Comparison of ENCODE assay signal across 30 cellular contexts in genomic region chr11:84290647-84291046, GRCh38.
DNase-seq lines count a peak whose midpoint lies in the region; ATAC-seq, FAIRE-seq and TF ChIP-seq lines count a peak whose summit lies in the region.
"Had no signal": no experiment of that assay in that cellular context is flagged by ENCODE, and none has a peak within 500 bp of the region (broad histone marks: within the 10 kb centered on the region; RNA-seq: fewer than 3 reads in every experiment).

No MANE protein-coding gene starts in this region.

- no peaks in the 10 kb centered on the region for H3K27me3 ChIP-seq in bronchial epithelial cell (ENCODE audit: control insufficient read depth, insufficient read depth, low read length)
- no peaks in the 10 kb centered on the region for H3K27me3 ChIP-seq in mesenchymal stem cell (ENCODE audit: control insufficient read depth in 1 of 2, insufficient read depth in 1 of 2, low read length in 2 of 2)
- H3K27me3 ChIP-seq: esophagus muscularis mucosa had no signal

- no peak overlapping the region for H2AFZ ChIP-seq in mesenchymal stem cell (ENCODE audit: low read depth, low read length)

- FAIRE-seq in bronchial epithelial cell (lab: Jason Lieb, UNC), result no peak
- FAIRE-seq: D721Med, GM18507, K562 had no signal

- H3K4me1 ChIP-seq in mesenchymal stem cell (ENCODE audit: control insufficient read depth, insufficient read depth, low read depth, low read length) (no peaks in the 10 kb centered on the region), mucosa of descending colon (ENCODE audit: low read depth) (no peaks in the 10 kb centered on the region)
- H3K4me1 ChIP-seq: HAP-1 had no signal

- H2BK15ac ChIP-seq in mesenchymal stem cell (ENCODE audit: low read depth, poor library complexity, severe bottlenecking), result no peak overlapping the region

- no peak overlapping the region for H3K9ac ChIP-seq in mesenchymal stem cell (ENCODE audit: low read length)

- no peak overlapping the region for H2BK120ac ChIP-seq in mesenchymal stem cell (ENCODE audit: low read depth, low read length)

- intact Hi-C loops in mucosa of descending colon (cut with DNase I, micrococcal nuclease), result no loop called here

- no peaks in the 10 kb centered on the region for H3K79me1 ChIP-seq in mesenchymal stem cell (replicated peaks; ENCODE audit: low read length, poor library complexity, severe bottlenecking)

- no peak overlapping the region for H3K18ac ChIP-seq in mesenchymal stem cell (ENCODE audit: low read depth in 1 of 2, low read length in 2 of 2)

- TF ChIP-seq CTCF in bronchial epithelial cell (IDR thresholded peaks at IDR 0.05; ENCODE audit: insufficient read depth, low read length, severe bottlenecking), result no peak
- TF ChIP-seq CTCF in mucosa of descending colon (IDR thresholded peaks at IDR 0.05), result no peak

- no peak overlapping the region for H4K8ac ChIP-seq in mesenchymal stem cell (ENCODE audit: low read length)

- no peak overlapping the region for H2AK5ac ChIP-seq in mesenchymal stem cell (ENCODE audit: low read length, severe bottlenecking)

- ATAC-seq in GM21619 (IDR thresholded peaks at IDR 0.05; ENCODE audit: unreplicated experiment), result no peak
- ATAC-seq in mucosa of descending colon, result no peak
- ATAC-seq: K562, left colon had no signal

- H2BK12ac ChIP-seq in mesenchymal stem cell (ENCODE audit: low read length in 2 of 2), result no peak overlapping the region

- peak; percentile 25 for DNase-seq in AG08395 (ENCODE audit: low spot score)
- DNase-seq in LHCN-M2 (ENCODE audit: low read depth), result peak; percentile 3
- peak; percentile 37 for DNase-seq in bronchial epithelial cell (ENCODE audit: low read depth)
- DNase-seq in mesenchymal stem cell, result peak; percentile 4
- no peak for DNase-seq in activated CD8-positive, alpha-beta memory T cell treated with anti-CD3 and anti-CD28 coated beads for 24 hours
- DNase-seq in NCI-H1092 treated with DMSO at 0.1 percent for 48 hours (lab: John Stamatoyannopoulos, UW), result no peak
- DNase-seq in mucosa of descending colon, result no peak
- DNase-seq: activated CD4-positive, alpha-beta memory T cell treated with anti-CD3 and anti-CD28 coated beads, Interleukin-2, amount 10 ng/mL, durations not matched to agents 7 days and 5 days; activated CD4-positive, CD25-positive, alpha-beta regulatory T cell; activated naive CD4-positive, alpha-beta T cell treated with anti-CD3 and anti-CD28 coated beads, Interleukin-2, amount 10 ng/mL, durations not matched to agents 7 days and 5 days; aorta; effector memory CD4-positive, alpha-beta T cell; EL; left colon; mesendoderm; naive B cell; NCI-H2171; NCI-H526 treated with DMSO at 0.1 percent for 48 hours; nucleus accumbens; stimulated activated CD4-positive, alpha-beta T cell treated with anti-CD3 and anti-CD28 coated beads, Interleukin-4, amount 100 ng/mL, for 24 hours; T-helper 9 cell; trophoblast cell had no signal

- no peaks in the 10 kb centered on the region for H3K36me3 ChIP-seq in bronchial epithelial cell (ENCODE audit: control insufficient read depth, insufficient read depth, low read length)
- H3K36me3 ChIP-seq in mesenchymal stem cell (ENCODE audit: control insufficient read depth in 1 of 2, insufficient read depth in 2 of 2, low read depth in 1 of 2, low read length in 2 of 2), result no peaks in the 10 kb centered on the region
- H3K36me3 ChIP-seq in mucosa of descending colon (ENCODE audit: low read depth), result no peaks in the 10 kb centered on the region
- H3K36me3 ChIP-seq: esophagus muscularis mucosa, HAP-1 had no signal

- no peaks in the 10 kb centered on the region for H3K9me3 ChIP-seq in mesenchymal stem cell (ENCODE audit: control insufficient read depth, low read length)
- H3K9me3 ChIP-seq in mucosa of descending colon, result no peaks in the 10 kb centered on the region
- H3K9me3 ChIP-seq: esophagus muscularis mucosa, HAP-1 had no signal

- H2BK5ac ChIP-seq in mesenchymal stem cell (ENCODE audit: low read depth, low read length, poor library complexity, severe bottlenecking), result no peak overlapping the region

- no peak overlapping the region for H3K14ac ChIP-seq in mesenchymal stem cell (ENCODE audit: low read length in 2 of 2)

- H3K4me3 ChIP-seq in bronchial epithelial cell (ENCODE audit: low read depth, low read length), result no peak overlapping the region
- no peak overlapping the region for H3K4me3 ChIP-seq in mesenchymal stem cell (ENCODE audit: insufficient read depth in 1 of 2, low read depth in 1 of 2, low read length in 2 of 2)
- no peak overlapping the region for H3K4me3 ChIP-seq in mucosa of descending colon
- H3K4me3 ChIP-seq: esophagus muscularis mucosa, HAP-1, K562 had no signal

- H3K23ac ChIP-seq in mesenchymal stem cell (ENCODE audit: low read length in 2 of 2), result no peak overlapping the region

- H3K4ac ChIP-seq in mesenchymal stem cell (ENCODE audit: low read depth in 1 of 2, low read length in 2 of 2), result no peak overlapping the region

- H3K27ac ChIP-seq in mesenchymal stem cell (ENCODE audit: low read length, poor library complexity, severe bottlenecking), result no peak overlapping the region
- H3K27ac ChIP-seq: C4-2B, esophagus muscularis mucosa, RWPE1 had no signal

- H3K4me2 ChIP-seq in mesenchymal stem cell (ENCODE audit: low read length, poor library complexity, severe bottlenecking), result no peak overlapping the region

- H4K91ac ChIP-seq in mesenchymal stem cell (ENCODE audit: low read length), result no peak overlapping the region

Comparison
In these comparisons a context has a peak if more than half of its experiments do, and no peak if none do; other contexts are left out.
1. DNase-seq: peak in AG08395 (single experiment), LHCN-M2 (single experiment), bronchial epithelial cell (single experiment) and mesenchymal stem cell (single experiment); none in activated CD8-positive, alpha-beta memory T cell treated with anti-CD3 and anti-CD28 coated beads for 24 hours (single experiment), NCI-H1092 treated with DMSO at 0.1 percent for 48 hours (single experiment) and mucosa of descending colon (0 of 3).